In the genomic region with DNA sequence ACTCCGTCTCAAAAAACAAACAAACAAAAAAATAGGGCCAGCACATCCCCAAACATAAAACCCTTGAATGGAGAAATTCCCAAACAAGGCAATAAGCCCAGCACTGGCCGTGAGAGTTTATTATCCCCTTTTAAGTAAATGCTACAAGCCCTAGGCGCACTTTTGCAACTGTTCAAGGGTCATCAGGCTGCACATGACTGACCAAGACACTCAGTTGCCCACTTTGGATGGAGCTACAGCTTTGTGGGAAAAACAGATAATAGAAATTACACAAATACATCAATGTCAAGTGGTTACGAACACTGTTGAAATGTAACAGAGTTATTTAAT, we compare ENCODE assay signal across 8 cellular contexts. TPM values are rescaled to one million over a fixed set of nuclear protein-coding genes. Genes with fewer than 3 reads are reported as not detected.
DNase-seq lines count a peak whose midpoint lies in the region; ATAC-seq and TF ChIP-seq lines count a peak whose summit lies in the region.

No MANE protein-coding gene starts in this region.

- H2BK5ac ChIP-seq in IMR-90 (ENCODE audit: low read depth, low read length, poor library complexity, severe bottlenecking) = peak overlapping the region; percentile 74

- TF ChIP-seq CTCF in AG04450 (IDR thresholded peaks at IDR 0.05; ENCODE audit: low read depth, low read length) (no peak), IMR-90 (conservative IDR thresholded peaks at IDR 0.05; ENCODE audit: low read depth, low read length) (no peak), cardiac fibroblast (IDR thresholded peaks at IDR 0.05; ENCODE audit: low read depth, low read length) (no peak)

- no peak for DNase-seq in AG04450 (ENCODE audit: low read depth, low spot score)
- no peak for DNase-seq in IMR-90
- DNase-seq in cardiac fibroblast (ENCODE audit: low read depth in 2 of 2) = peak in 1 of 2 donors; percentile 23
- no peak for DNase-seq in NOMO-1 (lab: John Stamatoyannopoulos, UW; ENCODE audit: unreplicated experiment in 2 of 2)
- DNase-seq in HPDE6-E6E7 (ENCODE audit: extremely low spot score) = no peak

- peaks cover 8% of the 10 kb centered on the region; the same call in 1 of the 2 replicates for H3K9me1 ChIP-seq in IMR-90 (ENCODE audit: insufficient read depth, low read length)

- no peaks in the 10 kb centered on the region for H3K27me3 ChIP-seq in AG04450 (ENCODE audit: control insufficient read depth, insufficient read depth, low read length)
- peaks cover 2% of the 10 kb centered on the region; the same call in 1 of the 2 replicates for H3K27me3 ChIP-seq in IMR-90 (ENCODE audit: control insufficient read depth, insufficient read depth, low read length)
- H3K27me3 ChIP-seq in muscle layer of colon (ENCODE audit: control insufficient read depth in 1 of 2, insufficient read depth in 2 of 2, low read length in 2 of 2) = no peaks in the 10 kb centered on the region

- CTCF ChIA-PET in AG04450 (lab: Charles Lee) = interaction anchor here (0.7 to 1.5 kb wide), 5 partner anchors 22 to 269 kb away, joined by 3 to 5 read pairs (median 4); a partner anchor contains a TSS
- CTCF ChIA-PET in IMR-90 (lab: Yijun Ruan, JAX) = interaction anchor here (1.1 kb wide), 1 partner anchor 85 kb away, joined by 3 read pairs; no protein-coding TSS in a partner anchor

- dilution Hi-C loops in IMR-90 (cut with HindIII; ENCODE audit: low sequenced_read_pairs, unreplicated experiment) = no loop called here

- H2BK120ac ChIP-seq in IMR-90 (ENCODE audit: low read depth, low read length) = no peak overlapping the region

- peak overlapping the region; percentile 93 for H4K5ac ChIP-seq in IMR-90 (ENCODE audit: low read depth, low read length)

- intact Hi-C loops in IMR-90 (cut with micrococcal nuclease) = loop anchor here (5.0 kb wide), 1 partner anchor 174 kb away; a partner anchor contains a TSS

- no peak overlapping the region for H2BK15ac ChIP-seq in IMR-90 (ENCODE audit: low read depth, low read length)

- H3K79me1 ChIP-seq in IMR-90 (ENCODE audit: low read depth in 1 of 2, low read length in 2 of 2) = peaks cover 17 to 32% of the 10 kb centered on the region in 2 experiments

- BruUV-seq in IMR-90 (replicated peaks; lab: Mats Ljungman, UMichigan) = no TSS peak

- 0 out of 2 replicates have a peak overlapping the region, but pooled peaks have one; percentile 10 for H3K56ac ChIP-seq in IMR-90 (ENCODE audit: extremely low read depth, insufficient read depth, low read length)

- H3K4me1 ChIP-seq in IMR-90 (ENCODE audit: control insufficient read depth, insufficient read depth, low read length) (peaks cover 6% of the 10 kb centered on the region), muscle layer of colon (ENCODE audit: insufficient read depth, low read length) (peaks cover 15% of the 10 kb centered on the region)

- peak overlapping the region; percentile 87 for H3K14ac ChIP-seq in IMR-90 (replicated peaks; ENCODE audit: low read depth, low read length)

- ATAC-seq in IMR-90 (ENCODE audit: low read depth) (0 out of 2 replicates have a peak, but pooled peaks have one; percentile 3), GM21447 (IDR thresholded peaks at IDR 0.05; ENCODE audit: unreplicated experiment) (no peak), HG03439 (IDR thresholded peaks at IDR 0.05; ENCODE audit: unreplicated experiment) (no peak)

- H3K36me3 ChIP-seq in IMR-90 (ENCODE audit: control insufficient read depth, insufficient read depth, low read length) = peaks cover 2% of the 10 kb centered on the region; the same call in 1 of the 2 replicates
- no peaks in the 10 kb centered on the region for H3K36me3 ChIP-seq in muscle layer of colon (ENCODE audit: insufficient read depth, low read length)

- H4K8ac ChIP-seq in IMR-90 (ENCODE audit: low read depth in 2 of 2, low read length in 2 of 2) = peak overlapping the region; percentile 95 to 98

- H4K91ac ChIP-seq in IMR-90 (ENCODE audit: insufficient read depth, low read depth, low read length) = no peak overlapping the region

- peak overlapping the region; percentile 95 for H2AFZ ChIP-seq in IMR-90 (replicated peaks; ENCODE audit: low read length, poor library complexity)

- H3K9me3 ChIP-seq in AG04450 (ENCODE audit: control insufficient read depth, insufficient read depth, low read length) (no peaks in the 10 kb centered on the region; the same call in 1 of the 2 replicates), IMR-90 (ENCODE audit: control insufficient read depth, insufficient read depth, low read length) (no peaks in the 10 kb centered on the region), muscle layer of colon (ENCODE audit: low read length) (no peaks in the 10 kb centered on the region)

- H2BK20ac ChIP-seq in IMR-90 (ENCODE audit: low read depth, low read length) = no peak overlapping the region

- H3K4me3 ChIP-seq in AG04450 (ENCODE audit: low read depth, low read length) (peak overlapping the region; percentile 73), IMR-90 (ENCODE audit: insufficient read depth, low read depth, low read length) (peak overlapping the region; percentile 94), cardiac fibroblast (replicated peaks in 1 of 2; ENCODE audit: low read depth in 2 of 2, low read length in 2 of 2) (peak overlapping the region; percentile 71 to 72), muscle layer of colon (ENCODE audit: low read depth in 1 of 2, low read length in 2 of 2) (peak overlapping the region; percentile 30 to 85)

- in situ Hi-C loops in IMR-90 (cut with MboI; ENCODE audit: low sequenced_read_pairs) = no loop called here

- WGBS in IMR-90 (ENCODE audit: extremely low coverage in 2 of 2, insufficient read length in 1 of 2), 2 experiments = no CpG with 5 or more reads among the region's 4 CpGs

- H3K9ac ChIP-seq in IMR-90 (ENCODE audit: low read depth, low read length) (peak overlapping the region; percentile 97), muscle layer of colon (ENCODE audit: low read length) (peak overlapping the region; percentile 75)

- H4K20me1 ChIP-seq in IMR-90 (ENCODE audit: insufficient read depth, low read length) = no peaks in the 10 kb centered on the region; the same call in 1 of the 2 replicates

- H3K4me2 ChIP-seq in IMR-90 (ENCODE audit: low read depth, low read length) = peak overlapping the region; percentile 91

- peak overlapping the region; percentile 42 for H3K4ac ChIP-seq in IMR-90 (ENCODE audit: low read depth, low read length)

- peak overlapping the region; percentile 6 for H2AK9ac ChIP-seq in IMR-90 (replicated peaks; ENCODE audit: low read depth, low read length, poor library complexity)

- TF ChIP-seq POLR2A in IMR-90 (IDR thresholded peaks at IDR 0.05; ENCODE audit: low read depth, low read length) = no peak

- peak overlapping the region; percentile 86 for H3K23ac ChIP-seq in IMR-90 (ENCODE audit: low read depth, low read length)

- no peak for TF ChIP-seq RAD21 in IMR-90 (IDR thresholded peaks at IDR 0.05; ENCODE audit: low read length)

- POLR2A ChIA-PET in AG04450 (lab: Yijun Ruan, JAX) (interaction anchor here (0.6 to 1.1 kb wide), 6 partner anchors 35 to 501 kb away, joined by 3 read pairs; a partner anchor contains a TSS), IMR-90 (lab: Charles Lee; ENCODE audit: unreplicated experiment) (no interaction called here)

- H3K27ac ChIP-seq in AG04450 (ENCODE audit: low read depth, low read length) = peak overlapping the region; percentile 88
- H3K27ac ChIP-seq in IMR-90 (ENCODE audit: insufficient read depth, low read length) = peak overlapping the region; percentile 90
- H3K27ac ChIP-seq in muscle layer of colon (ENCODE audit: low read depth, low read length) = peak overlapping the region; percentile 75

- H2AK5ac ChIP-seq in IMR-90 (ENCODE audit: low read depth, low read length) = no peak overlapping the region

- H3K18ac ChIP-seq in IMR-90 (ENCODE audit: low read depth, low read length) = 0 out of 2 replicates have a peak overlapping the region, but pooled peaks have one; percentile 5

TF ChIP-seq in IMR-90, 13 proteins besides CTCF, POLR2A, EP300 and RAD21 (continues in another document):
- no peak for TF ChIP-seq RFX5 (IDR thresholded peaks at IDR 0.05; ENCODE audit: low read depth, low read length)
- TF ChIP-seq NFE2L2 (IDR thresholded peaks at IDR 0.05; ENCODE audit: low read depth, low read length) = no peak
- TF ChIP-seq, protein P1, sequence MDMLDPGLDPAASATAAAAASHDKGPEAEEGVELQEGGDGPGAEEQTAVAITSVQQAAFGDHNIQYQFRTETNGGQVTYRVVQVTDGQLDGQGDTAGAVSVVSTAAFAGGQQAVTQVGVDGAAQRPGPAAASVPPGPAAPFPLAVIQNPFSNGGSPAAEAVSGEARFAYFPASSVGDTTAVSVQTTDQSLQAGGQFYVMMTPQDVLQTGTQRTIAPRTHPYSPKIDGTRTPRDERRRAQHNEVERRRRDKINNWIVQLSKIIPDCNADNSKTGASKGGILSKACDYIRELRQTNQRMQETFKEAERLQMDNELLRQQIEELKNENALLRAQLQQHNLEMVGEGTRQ (IDR thresholded peaks at IDR 0.05; ENCODE audit: low read depth, low read length) = no peak
- TF ChIP-seq MAFK (IDR thresholded peaks at IDR 0.05; ENCODE audit: low read depth, low read length) = no peak
- no peak for TF ChIP-seq MXI1 (IDR thresholded peaks at IDR 0.05; ENCODE audit: borderline replicate concordance, low read depth, low read length)
- no peak for TF ChIP-seq MAZ (IDR thresholded peaks at IDR 0.05; ENCODE audit: borderline replicate concordance, low read depth, low read length)
- TF ChIP-seq, protein P2, sequence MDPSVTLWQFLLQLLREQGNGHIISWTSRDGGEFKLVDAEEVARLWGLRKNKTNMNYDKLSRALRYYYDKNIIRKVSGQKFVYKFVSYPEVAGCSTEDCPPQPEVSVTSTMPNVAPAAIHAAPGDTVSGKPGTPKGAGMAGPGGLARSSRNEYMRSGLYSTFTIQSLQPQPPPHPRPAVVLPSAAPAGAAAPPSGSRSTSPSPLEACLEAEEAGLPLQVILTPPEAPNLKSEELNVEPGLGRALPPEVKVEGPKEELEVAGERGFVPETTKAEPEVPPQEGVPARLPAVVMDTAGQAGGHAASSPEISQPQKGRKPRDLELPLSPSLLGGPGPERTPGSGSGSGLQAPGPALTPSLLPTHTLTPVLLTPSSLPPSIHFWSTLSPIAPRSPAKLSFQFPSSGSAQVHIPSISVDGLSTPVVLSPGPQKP (IDR thresholded peaks at IDR 0.05; ENCODE audit: borderline replicate concordance, low read depth, low read length) = no peak
- TF ChIP-seq RCOR1 (IDR thresholded peaks at IDR 0.05; ENCODE audit: insufficient replicate concordance, low read length) = no peak

RNA-seq across cellular contexts. Expression of a gene that starts 33.7 kb away (rescaled TPM):
- polyA plus RNA-seq in AG04450 (2011; rRNA removed) (4.7 and 5.1 TPM in 2 replicates), IMR-90 (2012; rRNA removed) (2.4 and 3.3 TPM in 2 replicates)
- 13.8 TPM in 2 replicates for polyA minus RNA-seq in AG04450 (2011; rRNA and poly(A)+ RNA removed)
- total RNA-seq in IMR-90 (2012; rRNA removed) = 6.3 and 6.4 TPM in 2 replicates
- polyA plus RNA-seq in IMR-90 (2012; cell fraction: cytosol; rRNA removed) = 0.79 and 1.2 TPM in 2 replicates
- 3.9 and 7.9 TPM in 2 replicates for polyA plus RNA-seq in IMR-90 (2012; cell fraction: nucleus; rRNA removed; ENCODE audit: low replicate concordance)

RNA-seq across cellular contexts. Expression of a gene that starts 43.8 kb away (rescaled TPM):
- polyA plus RNA-seq in AG04450 (2011; rRNA removed) (5.7 and 8.3 TPM in 2 replicates), IMR-90 (2012; rRNA removed) (2.6 and 3.0 TPM in 2 replicates)
- 11.9 and 13.2 TPM in 2 replicates for polyA minus RNA-seq in AG04450 (2011; rRNA and poly(A)+ RNA removed)
- total RNA-seq in IMR-90 (2012; rRNA removed) = 4.7 TPM in 2 replicates
- 2.2 and 2.4 TPM in 2 replicates for polyA plus RNA-seq in IMR-90 (2012; cell fraction: cytosol; rRNA removed)
- polyA plus RNA-seq in IMR-90 (2012; cell fraction: nucleus; rRNA removed; ENCODE audit: low replicate concordance) = 6.2 and 6.6 TPM in 2 replicates
